ENCODE assay signal across 9 cellular contexts in genomic region chrX:119512145-119512800, GRCh38. TPM values are rescaled to one million over a fixed set of nuclear protein-coding genes. Genes with fewer than 3 reads are reported as not detected.
DNase-seq lines count a peak whose midpoint lies in the region; ATAC-seq, FAIRE-seq and TF ChIP-seq lines count a peak whose summit lies in the region.
"Had no signal": no experiment of that assay in that cellular context is flagged by ENCODE, and none has a peak within 500 bp of the region (broad histone marks: within the 10 kb centered on the region; RNA-seq: fewer than 3 reads in every experiment).

No MANE protein-coding gene starts in this region.

- peak; percentile 78 for TF ChIP-seq CTCF in A549 (IDR thresholded peaks at IDR 0.05)
- TF ChIP-seq CTCF in astrocyte of the cerebellum (IDR thresholded peaks at IDR 0.05; ENCODE audit: low read depth, low read length, missing control alignments), result peak; percentile 71

- ATAC-seq in A549 (peak; percentile 99), HG03175 (IDR thresholded peaks at IDR 0.05; ENCODE audit: unreplicated experiment) (peak; percentile 70)
- peak; percentile 61 for ATAC-seq in stimulated activated effector memory CD8-positive, alpha-beta T cell treated with anti-CD3 and anti-CD28 coated beads, Interleukin-12 subunit alpha, Interleukin-12 subunit beta, amount 100 ng/mL, for 72 hours

- no peak for TF ChIP-seq POLR2A in A549 (IDR thresholded peaks at IDR 0.05; ENCODE audit: low read length)

- H3K9me3 Mint-ChIP-seq in stimulated activated effector memory CD8-positive, alpha-beta T cell treated with anti-CD3 and anti-CD28 coated beads, Interleukin-12 subunit alpha, Interleukin-12 subunit beta, amount 100 ng/mL, for 72 hours, result no peaks in the 10 kb centered on the region

- H3K4me1 ChIP-seq in A549, result peaks cover 38% of the 10 kb centered on the region

- no peak for TF ChIP-seq EP300 in A549 (IDR thresholded peaks at IDR 0.05)

- POLR2A ChIA-PET in A549 (lab: Yijun Ruan, JAX), result interaction anchor here (0.9 to 1.7 kb wide), 8 partner anchors 9 to 44 kb away, joined by 3 to 17 read pairs (median 6); partner anchors contain the start of gene SLC25A5

- WGBS in A549 (ENCODE audit: missing lambda C conversion rate), result 41% methylated on average over 12 of the region's 14 CpGs

- no peaks in the 10 kb centered on the region for H3K9me3 ChIP-seq in A549

- FAIRE-seq in A549 (lab: Jason Lieb, UNC), result peak; percentile 96

- H3K4me1 Mint-ChIP-seq in stimulated activated effector memory CD8-positive, alpha-beta T cell treated with anti-CD3 and anti-CD28 coated beads, Interleukin-12 subunit alpha, Interleukin-12 subunit beta, amount 100 ng/mL, for 72 hours, result peaks cover 6% of the 10 kb centered on the region

- H3K27ac Mint-ChIP-seq in stimulated activated effector memory CD8-positive, alpha-beta T cell treated with anti-CD3 and anti-CD28 coated beads, Interleukin-12 subunit alpha, Interleukin-12 subunit beta, amount 100 ng/mL, for 72 hours, result no peak overlapping the region

- peak overlapping the region; percentile 63 for H3K4me2 ChIP-seq in A549

- H3K4me3 Mint-ChIP-seq in stimulated activated effector memory CD8-positive, alpha-beta T cell treated with anti-CD3 and anti-CD28 coated beads, Interleukin-12 subunit alpha, Interleukin-12 subunit beta, amount 100 ng/mL, for 72 hours, result no peak overlapping the region

- H3K27ac ChIP-seq in A549, result peak overlapping the region; percentile 78 to 94
- H3K27ac ChIP-seq: epithelial cell of prostate had no signal

- no peaks in the 10 kb centered on the region for H3K36me3 Mint-ChIP-seq in stimulated activated effector memory CD8-positive, alpha-beta T cell treated with anti-CD3 and anti-CD28 coated beads, Interleukin-12 subunit alpha, Interleukin-12 subunit beta, amount 100 ng/mL, for 72 hours

- no peak overlapping the region for H3K4me3 ChIP-seq in A549
- H3K4me3 ChIP-seq in astrocyte of the cerebellum (ENCODE audit: low read depth, low read length), result no peak overlapping the region

- CTCF ChIA-PET in A549 (lab: Yijun Ruan, JAX), result interaction anchor here (0.6 to 31.5 kb wide), 28 partner anchors 9 to 391 kb away, joined by 3 to 814 read pairs (median 4); partner anchors contain the start of genes RPL39, SLC25A5 and UBE2A

- peak; percentile 95 to 96 for TF ChIP-seq RAD21 in A549 (conservative IDR thresholded peaks at IDR 0.05 in 1 of 2, IDR thresholded peaks at IDR 0.05 in 1 of 2)

- DNase-seq in A549 (ENCODE audit: low read depth in 1 of 2, low spot score in 1 of 2), result peak; percentile 84 to 88
- DNase-seq in GF-D8 (lab: John Stamatoyannopoulos, UW), result peak; percentile 6
- peak; percentile 17 for DNase-seq in NCI-H524 treated with DMSO at 0.1 percent for 48 hours (lab: John Stamatoyannopoulos, UW)
- peak; percentile 40 for DNase-seq in astrocyte of the cerebellum (ENCODE audit: low read depth)
- DNase-seq in iPS-NIHi7 (ENCODE audit: extremely low spot score), result peak; percentile 80
- no peak for DNase-seq in stimulated activated effector memory CD8-positive, alpha-beta T cell treated with anti-CD3 and anti-CD28 coated beads, Interleukin-12 subunit alpha, Interleukin-12 subunit beta, amount 100 ng/mL, for 72 hours (ENCODE audit: low spot score in 2 of 2)
- no peak for DNase-seq in activated T-cell treated with anti-CD3 and anti-CD28 coated beads, Interleukin-2, amount 50 U/mL, for 1 hour

- in situ Hi-C loops in astrocyte of the cerebellum (cut with HindIII; ENCODE audit: low sequenced_read_pairs), result no loop called here

TF ChIP-seq in A549, 52 proteins besides CTCF, POLR2A, EP300 and RAD21:
- 0 out of 2 replicates have a peak, but pooled peaks have one; percentile 22 for TF ChIP-seq MAX (IDR thresholded peaks at IDR 0.05)
- peak; percentile 95 for TF ChIP-seq SMC3 (IDR thresholded peaks at IDR 0.05)
- TF ChIP-seq, protein P1, sequence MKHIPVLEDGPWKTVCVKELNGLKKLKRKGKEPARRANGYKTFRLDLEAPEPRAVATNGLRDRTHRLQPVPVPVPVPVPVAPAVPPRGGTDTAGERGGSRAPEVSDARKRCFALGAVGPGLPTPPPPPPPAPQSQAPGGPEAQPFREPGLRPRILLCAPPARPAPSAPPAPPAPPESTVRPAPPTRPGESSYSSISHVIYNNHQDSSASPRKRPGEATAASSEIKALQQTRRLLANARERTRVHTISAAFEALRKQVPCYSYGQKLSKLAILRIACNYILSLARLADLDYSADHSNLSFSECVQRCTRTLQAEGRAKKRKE (CRISPR knock-in tag; IDR thresholded peaks at IDR 0.05; ENCODE audit: low read depth), result no peak
TF ChIP-seq in A549: peak in this region for 2.

RNA-seq across cellular contexts. Expression of gene SLC25A5, which starts 44.0 kb away (rescaled TPM):
- polyA plus RNA-seq in A549 (2011; rRNA removed) (739 and 750 TPM in 2 replicates), A549 (2017; fragmentation: RNase III; extraction: RNeasy Plus Mini Kit Qiagen cat#74134 plus additional on column Dnase treatment) (604 to 638 TPM (median 625 TPM) in 3 replicates)
- polyA plus RNA-seq in A549 (2012; cell fraction: cytosol; rRNA removed), result 992 and 1,002 TPM in 2 replicates
- polyA plus RNA-seq in A549 (2012; cell fraction: nucleus; rRNA removed), result 1,027 and 1,105 TPM in 2 replicates
- 805 and 878 TPM in 2 replicates for polyA minus RNA-seq in A549 (2011; rRNA and poly(A)+ RNA removed)

RNA-seq across cellular contexts. Expression of gene STEEP1, which starts 52.9 kb away (rescaled TPM):
- polyA plus RNA-seq in A549 (2011; rRNA removed) (35.9 and 40.7 TPM in 2 replicates), A549 (2017; fragmentation: RNase III; extraction: RNeasy Plus Mini Kit Qiagen cat#74134 plus additional on column Dnase treatment) (36.6 to 37.8 TPM (median 37.3 TPM) in 3 replicates)
- 14.7 and 16.5 TPM in 2 replicates for polyA plus RNA-seq in A549 (2012; cell fraction: cytosol; rRNA removed)
- polyA plus RNA-seq in A549 (2012; cell fraction: nucleus; rRNA removed), result 10.9 and 17.3 TPM in 2 replicates
- 21.8 and 28.7 TPM in 2 replicates for polyA minus RNA-seq in A549 (2011; rRNA and poly(A)+ RNA removed)

Comparison
In these comparisons a context has a peak if more than half of its experiments do, and no peak if none do; other contexts are left out.
1. DNase-seq: peak in A549 (2 of 2), GF-D8 (single experiment), NCI-H524 treated with DMSO at 0.1 percent for 48 hours (single experiment), astrocyte of the cerebellum (single experiment) and iPS-NIHi7 (single experiment); none in stimulated activated effector memory CD8-positive, alpha-beta T cell treated with anti-CD3 and anti-CD28 coated beads, Interleukin-12 subunit alpha, Interleukin-12 subunit beta, amount 100 ng/mL, for 72 hours (0 of 2) and activated T-cell treated with anti-CD3 and anti-CD28 coated beads, Interleukin-2, amount 50 U/mL, for 1 hour (single experiment).
2. Peak in every context shown above with its lines, with median percentiles within 50 percentile points of each other: ATAC-seq.